In the genomic region with DNA sequence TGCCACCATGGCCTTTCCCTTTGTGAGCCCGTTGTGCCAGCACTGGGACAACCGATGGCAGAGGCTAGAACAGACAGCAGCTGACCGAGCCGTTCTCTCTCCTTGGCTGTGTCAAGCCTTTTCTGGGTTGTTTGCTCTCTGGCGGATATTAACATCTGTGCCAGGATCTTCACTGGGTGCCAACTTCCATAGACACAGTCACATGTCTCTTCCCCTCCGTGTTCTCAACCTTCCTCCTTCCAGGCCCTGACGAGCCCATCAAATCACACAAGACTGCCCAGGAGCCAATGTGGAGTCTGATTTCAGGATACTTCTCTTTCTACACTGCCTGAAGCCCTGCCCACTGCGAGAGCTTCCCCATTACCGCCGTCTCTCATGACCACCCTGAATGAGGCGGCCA, we compare ENCODE assay signal across 1 cellular context.
TF ChIP-seq lines count a peak whose summit lies in the region.

No MANE protein-coding gene starts in this region.

TF ChIP-seq in H1, 55 proteins besides CTCF, POLR2A, EP300 and RAD21 (continued from another document):
- TF ChIP-seq, protein P1, sequence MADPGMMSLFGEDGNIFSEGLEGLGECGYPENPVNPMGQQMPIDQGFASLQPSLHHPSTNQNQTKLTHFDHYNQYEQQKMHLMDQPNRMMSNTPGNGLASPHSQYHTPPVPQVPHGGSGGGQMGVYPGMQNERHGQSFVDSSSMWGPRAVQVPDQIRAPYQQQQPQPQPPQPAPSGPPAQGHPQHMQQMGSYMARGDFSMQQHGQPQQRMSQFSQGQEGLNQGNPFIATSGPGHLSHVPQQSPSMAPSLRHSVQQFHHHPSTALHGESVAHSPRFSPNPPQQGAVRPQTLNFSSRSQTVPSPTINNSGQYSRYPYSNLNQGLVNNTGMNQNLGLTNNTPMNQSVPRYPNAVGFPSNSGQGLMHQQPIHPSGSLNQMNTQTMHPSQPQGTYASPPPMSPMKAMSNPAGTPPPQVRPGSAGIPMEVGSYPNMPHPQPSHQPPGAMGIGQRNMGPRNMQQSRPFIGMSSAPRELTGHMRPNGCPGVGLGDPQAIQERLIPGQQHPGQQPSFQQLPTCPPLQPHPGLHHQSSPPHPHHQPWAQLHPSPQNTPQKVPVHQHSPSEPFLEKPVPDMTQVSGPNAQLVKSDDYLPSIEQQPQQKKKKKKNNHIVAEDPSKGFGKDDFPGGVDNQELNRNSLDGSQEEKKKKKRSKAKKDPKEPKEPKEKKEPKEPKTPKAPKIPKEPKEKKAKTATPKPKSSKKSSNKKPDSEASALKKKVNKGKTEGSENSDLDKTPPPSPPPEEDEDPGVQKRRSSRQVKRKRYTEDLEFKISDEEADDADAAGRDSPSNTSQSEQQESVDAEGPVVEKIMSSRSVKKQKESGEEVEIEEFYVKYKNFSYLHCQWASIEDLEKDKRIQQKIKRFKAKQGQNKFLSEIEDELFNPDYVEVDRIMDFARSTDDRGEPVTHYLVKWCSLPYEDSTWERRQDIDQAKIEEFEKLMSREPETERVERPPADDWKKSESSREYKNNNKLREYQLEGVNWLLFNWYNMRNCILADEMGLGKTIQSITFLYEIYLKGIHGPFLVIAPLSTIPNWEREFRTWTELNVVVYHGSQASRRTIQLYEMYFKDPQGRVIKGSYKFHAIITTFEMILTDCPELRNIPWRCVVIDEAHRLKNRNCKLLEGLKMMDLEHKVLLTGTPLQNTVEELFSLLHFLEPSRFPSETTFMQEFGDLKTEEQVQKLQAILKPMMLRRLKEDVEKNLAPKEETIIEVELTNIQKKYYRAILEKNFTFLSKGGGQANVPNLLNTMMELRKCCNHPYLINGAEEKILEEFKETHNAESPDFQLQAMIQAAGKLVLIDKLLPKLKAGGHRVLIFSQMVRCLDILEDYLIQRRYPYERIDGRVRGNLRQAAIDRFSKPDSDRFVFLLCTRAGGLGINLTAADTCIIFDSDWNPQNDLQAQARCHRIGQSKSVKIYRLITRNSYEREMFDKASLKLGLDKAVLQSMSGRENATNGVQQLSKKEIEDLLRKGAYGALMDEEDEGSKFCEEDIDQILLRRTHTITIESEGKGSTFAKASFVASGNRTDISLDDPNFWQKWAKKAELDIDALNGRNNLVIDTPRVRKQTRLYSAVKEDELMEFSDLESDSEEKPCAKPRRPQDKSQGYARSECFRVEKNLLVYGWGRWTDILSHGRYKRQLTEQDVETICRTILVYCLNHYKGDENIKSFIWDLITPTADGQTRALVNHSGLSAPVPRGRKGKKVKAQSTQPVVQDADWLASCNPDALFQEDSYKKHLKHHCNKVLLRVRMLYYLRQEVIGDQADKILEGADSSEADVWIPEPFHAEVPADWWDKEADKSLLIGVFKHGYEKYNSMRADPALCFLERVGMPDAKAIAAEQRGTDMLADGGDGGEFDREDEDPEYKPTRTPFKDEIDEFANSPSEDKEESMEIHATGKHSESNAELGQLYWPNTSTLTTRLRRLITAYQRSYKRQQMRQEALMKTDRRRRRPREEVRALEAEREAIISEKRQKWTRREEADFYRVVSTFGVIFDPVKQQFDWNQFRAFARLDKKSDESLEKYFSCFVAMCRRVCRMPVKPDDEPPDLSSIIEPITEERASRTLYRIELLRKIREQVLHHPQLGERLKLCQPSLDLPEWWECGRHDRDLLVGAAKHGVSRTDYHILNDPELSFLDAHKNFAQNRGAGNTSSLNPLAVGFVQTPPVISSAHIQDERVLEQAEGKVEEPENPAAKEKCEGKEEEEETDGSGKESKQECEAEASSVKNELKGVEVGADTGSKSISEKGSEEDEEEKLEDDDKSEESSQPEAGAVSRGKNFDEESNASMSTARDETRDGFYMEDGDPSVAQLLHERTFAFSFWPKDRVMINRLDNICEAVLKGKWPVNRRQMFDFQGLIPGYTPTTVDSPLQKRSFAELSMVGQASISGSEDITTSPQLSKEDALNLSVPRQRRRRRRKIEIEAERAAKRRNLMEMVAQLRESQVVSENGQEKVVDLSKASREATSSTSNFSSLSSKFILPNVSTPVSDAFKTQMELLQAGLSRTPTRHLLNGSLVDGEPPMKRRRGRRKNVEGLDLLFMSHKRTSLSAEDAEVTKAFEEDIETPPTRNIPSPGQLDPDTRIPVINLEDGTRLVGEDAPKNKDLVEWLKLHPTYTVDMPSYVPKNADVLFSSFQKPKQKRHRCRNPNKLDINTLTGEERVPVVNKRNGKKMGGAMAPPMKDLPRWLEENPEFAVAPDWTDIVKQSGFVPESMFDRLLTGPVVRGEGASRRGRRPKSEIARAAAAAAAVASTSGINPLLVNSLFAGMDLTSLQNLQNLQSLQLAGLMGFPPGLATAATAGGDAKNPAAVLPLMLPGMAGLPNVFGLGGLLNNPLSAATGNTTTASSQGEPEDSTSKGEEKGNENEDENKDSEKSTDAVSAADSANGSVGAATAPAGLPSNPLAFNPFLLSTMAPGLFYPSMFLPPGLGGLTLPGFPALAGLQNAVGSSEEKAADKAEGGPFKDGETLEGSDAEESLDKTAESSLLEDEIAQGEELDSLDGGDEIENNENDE (IDR thresholded peaks at IDR 0.05; ENCODE audit: insufficient replicate concordance, low read length), result no peak
- TF ChIP-seq RXRA (IDR thresholded peaks at IDR 0.05; ENCODE audit: insufficient read depth, low read depth, low read length) (no peak), FOSL1 (IDR thresholded peaks at IDR 0.05; ENCODE audit: insufficient read depth, low read depth, low read length) (no peak), NRF1 (IDR thresholded peaks at IDR 0.05; ENCODE audit: low read depth, low read length) (no peak), TEAD4 (IDR thresholded peaks at IDR 0.05; ENCODE audit: low read depth, low read length) (no peak), SIN3A (conservative IDR thresholded peaks at IDR 0.05 in 1 of 2, IDR thresholded peaks at IDR 0.05 in 1 of 2; ENCODE audit: low read depth in 1 of 2, low read length in 2 of 2) (no peak), BCL11A (IDR thresholded peaks at IDR 0.05; ENCODE audit: low read depth in 2 of 2, low read length in 2 of 2) (no peak), PHF8 (conservative IDR thresholded peaks at IDR 0.05; ENCODE audit: low read depth, low read length) (no peak), TAF7 (optimal IDR thresholded peaks at IDR 0.05; ENCODE audit: borderline replicate concordance, low read depth, low read length) (no peak), ASH2L (IDR thresholded peaks at IDR 0.05; ENCODE audit: low read length) (no peak), KDM1A (IDR thresholded peaks at IDR 0.05; ENCODE audit: borderline replicate concordance, low read length) (no peak), BACH1 (IDR thresholded peaks at IDR 0.05; ENCODE audit: low read length) (no peak), CBX5 (IDR thresholded peaks at IDR 0.05; ENCODE audit: low read depth, low read length) (no peak)
TF ChIP-seq in H1: peak in this region for 0.
